ENCODE assay signal across 22 cellular contexts in genomic region chr5:90985341-90985740, GRCh38.
DNase-seq lines count a peak whose midpoint lies in the region; FAIRE-seq and TF ChIP-seq lines count a peak whose summit lies in the region.
"Had no signal": no experiment of that assay in that cellular context is flagged by ENCODE, and none has a peak within 500 bp of the region (broad histone marks: within the 10 kb centered on the region; RNA-seq: fewer than 3 reads in every experiment).

No MANE protein-coding gene starts in this region.

- H3K79me2 ChIP-seq in trophoblast cell (ENCODE audit: control insufficient read depth, insufficient read depth, low read length, poor library complexity): no peaks in the 10 kb centered on the region

- peak; percentile 41 for FAIRE-seq in D721Med (lab: Jason Lieb, UNC)
- no peak for FAIRE-seq in GM19239 (lab: Jason Lieb, UNC)
- FAIRE-seq: A204.1, GM12878, RCC 7860 had no signal

- no peak overlapping the region for H3K9ac ChIP-seq in trophoblast cell (ENCODE audit: low read length)
- H3K9ac ChIP-seq: GM23248 had no signal

- no peaks in the 10 kb centered on the region for H3K9me3 ChIP-seq in trophoblast cell (ENCODE audit: insufficient read depth, low read depth, low read length)
- H3K9me3 ChIP-seq: SJSA1 had no signal

- H3K27me3 ChIP-seq in trophoblast cell (ENCODE audit: insufficient read depth, low read length): no peaks in the 10 kb centered on the region
- H3K27me3 ChIP-seq: SJSA1 had no signal

- DNase-seq in D721Med (ENCODE audit: insufficient read length, low spot score) (no peak), SK-N-DZ (ENCODE audit: low spot score) (peak; percentile 55), choroid plexus epithelial cell (ENCODE audit: low read depth) (peak; percentile 31), trophoblast cell (peak; percentile 42 to 72), DMS 273 treated with DMSO at 0.1 percent for 48 hours (lab: John Stamatoyannopoulos, UW) (no peak), hepatic stellate cell (ENCODE audit: low spot score) (no peak), GM19239 (ENCODE audit: insufficient read length, low spot score) (no peak)
- no peak for DNase-seq in activated CD4-positive, CD25-positive, alpha-beta regulatory T cell treated with anti-CD3 and anti-CD28 coated beads, Interleukin-2, amount 50 U/mL, for 72 hours
- DNase-seq: DND-41, GM23248, HCEC 1CT, Kasumi-1, NCI-H1417 treated with DMSO at 0.1 percent for 48 hours, NCI-H187, NCI-H2171, NCI-H345, NCI-H524 treated with DMSO at 0.1 percent for 48 hours, OCI-M1 had no signal

- no peak overlapping the region for H3K27ac ChIP-seq in trophoblast cell (ENCODE audit: low read depth, low read length)
- H3K27ac ChIP-seq: GM23248, SJSA1 had no signal

- H3K4me2 ChIP-seq in trophoblast cell (ENCODE audit: low read length): no peak overlapping the region

- H3K18ac ChIP-seq in trophoblast cell (ENCODE audit: low read length): no peak overlapping the region

- H2AFZ ChIP-seq in trophoblast cell (ENCODE audit: insufficient read depth, low read length, poor library complexity): no peak overlapping the region
- H2AFZ ChIP-seq: GM23248 had no signal

- H3K79me1 ChIP-seq in trophoblast cell (ENCODE audit: low read length): no peaks in the 10 kb centered on the region

- H3K14ac ChIP-seq in trophoblast cell (ENCODE audit: low read length): no peak overlapping the region

- H2AK5ac ChIP-seq in trophoblast cell (ENCODE audit: low read length): no peak overlapping the region

- H3K4me1 ChIP-seq in trophoblast cell (ENCODE audit: control insufficient read depth in 1 of 2, insufficient read depth in 2 of 2, low read length in 2 of 2): no peaks in the 10 kb centered on the region

- peaks cover 0 to under 1% of the 10 kb centered on the region in 2 experiments for H3K36me3 ChIP-seq in trophoblast cell (ENCODE audit: control insufficient read depth in 1 of 2, insufficient read depth in 2 of 2, low read length in 2 of 2)
- H3K36me3 ChIP-seq: SJSA1 had no signal

- H4K91ac ChIP-seq in trophoblast cell (ENCODE audit: low read depth, low read length): no peak overlapping the region

- H4K12ac ChIP-seq in trophoblast cell (ENCODE audit: low read depth, low read length): no peak overlapping the region

- H4K8ac ChIP-seq in trophoblast cell (ENCODE audit: low read depth, low read length): no peak overlapping the region

- WGBS in trophoblast cell (ENCODE audit: extremely low coverage, insufficient coverage, insufficient read length): no CpG with 5 or more reads among the region's 3 CpGs

- H3K4ac ChIP-seq in trophoblast cell (ENCODE audit: low read depth, low read length): no peak overlapping the region

- H2BK5ac ChIP-seq in trophoblast cell (ENCODE audit: low read depth, low read length, poor library complexity): no peak overlapping the region

- no peak overlapping the region for H2BK120ac ChIP-seq in trophoblast cell (ENCODE audit: insufficient read depth, low read length, poor library complexity)

- H3K4me3 ChIP-seq in choroid plexus epithelial cell (ENCODE audit: low read depth, low read length) (no peak overlapping the region), trophoblast cell (ENCODE audit: low read depth, low read length) (no peak overlapping the region)
- H3K4me3 ChIP-seq: GM12878, GM23248, SJSA1 had no signal

- no peak for TF ChIP-seq CTCF in D721Med (IDR thresholded peaks at IDR 0.05; ENCODE audit: insufficient read depth, missing control alignments)
- TF ChIP-seq CTCF in choroid plexus epithelial cell (conservative IDR thresholded peaks at IDR 0.05; ENCODE audit: low read depth, low read length): no peak

- H3K23ac ChIP-seq in trophoblast cell (ENCODE audit: low read length): no peak overlapping the region

- H2BK12ac ChIP-seq in trophoblast cell (ENCODE audit: low read length): no peak overlapping the region

Comparison
In these comparisons a context has a peak if more than half of its experiments do, and no peak if none do; other contexts are left out.
1. DNase-seq: peak in SK-N-DZ (single experiment), choroid plexus epithelial cell (single experiment) and trophoblast cell (2 of 2); none in D721Med (single experiment), DMS 273 treated with DMSO at 0.1 percent for 48 hours (single experiment), activated CD4-positive, CD25-positive, alpha-beta regulatory T cell treated with anti-CD3 and anti-CD28 coated beads, Interleukin-2, amount 50 U/mL, for 72 hours (single experiment), hepatic stellate cell (single experiment) and GM19239 (single experiment).